8 cellular contexts compared by ENCODE assay signal in the genomic region with DNA sequence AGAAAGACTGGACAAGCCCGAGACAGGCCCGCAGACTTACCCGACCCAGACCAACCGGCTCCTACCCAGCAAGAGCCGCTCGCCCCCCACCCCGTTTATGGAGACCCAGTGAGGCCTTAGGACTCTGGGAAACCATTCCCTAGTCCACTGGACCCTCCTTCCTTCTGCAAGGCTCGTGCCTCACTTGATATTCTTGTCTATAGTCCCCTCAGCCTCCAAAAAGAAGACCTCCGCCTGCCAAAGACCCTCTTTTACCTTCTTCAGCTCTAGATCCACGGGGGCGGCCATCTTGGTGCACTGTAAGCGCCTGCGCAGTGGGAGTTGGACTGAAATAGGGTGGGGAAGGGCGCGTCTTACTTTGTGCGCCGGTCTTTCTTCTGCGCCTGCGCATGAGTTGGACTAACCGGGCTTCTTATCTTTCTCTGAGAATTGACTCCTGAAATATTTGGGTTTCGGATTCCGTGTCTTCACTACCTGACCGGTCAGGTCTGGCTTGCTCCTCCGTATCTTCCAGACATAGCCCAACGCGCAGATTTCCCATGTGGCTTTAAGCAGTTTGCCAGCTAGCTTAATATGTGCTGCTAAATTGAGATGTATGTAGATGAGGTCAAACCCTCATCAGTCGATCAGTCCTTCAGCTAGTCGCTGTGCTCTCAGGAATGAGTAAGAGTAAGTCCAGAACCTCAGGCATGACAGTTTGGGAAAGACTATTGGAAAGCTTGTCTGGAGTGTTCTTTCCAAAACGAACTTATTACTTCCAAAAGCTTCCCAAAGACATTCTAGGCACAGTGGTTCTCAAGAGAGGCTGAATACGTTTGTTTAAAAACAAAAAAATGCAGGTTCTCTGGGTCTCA. TPM values are rescaled to one million over a fixed set of nuclear protein-coding genes. Genes with fewer than 3 reads are reported as not detected.
DNase-seq lines count a peak whose midpoint lies in the region; ATAC-seq and TF ChIP-seq lines count a peak whose summit lies in the region.

A gene with protein sequence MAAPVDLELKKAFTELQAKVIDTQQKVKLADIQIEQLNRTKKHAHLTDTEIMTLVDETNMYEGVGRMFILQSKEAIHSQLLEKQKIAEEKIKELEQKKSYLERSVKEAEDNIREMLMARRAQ (minus strand): TSS at position 316 of the 854 bp plus-strand sequence. CDS start 28 bp downstream, at position 288.

- H3K27me3 ChIP-seq in fibroblast of lung (ENCODE audit: control insufficient read depth, insufficient read depth, low read length), result no peaks in the 10 kb centered on the region
- no peaks in the 10 kb centered on the region for H3K27me3 ChIP-seq in naive thymus-derived CD4-positive, alpha-beta T cell (ENCODE audit: control insufficient read depth in 2 of 2, insufficient read depth in 2 of 2, low read length in 2 of 2)

- no peaks in the 10 kb centered on the region for H4K20me1 ChIP-seq in fibroblast of lung (ENCODE audit: control insufficient read depth, extremely low read depth, insufficient read depth, low read length)

- peak within 1 kb of the TSS; percentile 85 for H3K4me2 ChIP-seq in fibroblast of lung (ENCODE audit: extremely low read depth, insufficient read depth, low read length)

- H3K79me2 ChIP-seq in fibroblast of lung (ENCODE audit: control insufficient read depth, insufficient read depth, low read length), result peaks cover 30% of the 10 kb centered on the region

- peak within 1 kb of the TSS; percentile 82 for H3K9ac ChIP-seq in fibroblast of lung (ENCODE audit: insufficient read depth, low read length)

- intact Hi-C loops in naive thymus-derived CD4-positive, alpha-beta T cell (cut with micrococcal nuclease), result loop anchor here (1.0 to 5.0 kb wide), 15 partner anchors 36 to 1760 kb away; a partner anchor contains a TSS

- peak; percentile 73 for DNase-seq in DMS79 treated with DMSO at 0.1 percent for 48 hours (lab: John Stamatoyannopoulos, UW)
- peak; percentile 94 for DNase-seq in LHCN-M2 (ENCODE audit: low read depth)
- DNase-seq in RPMI8226, result peak; percentile 96
- peak; percentile 75 to 80 for DNase-seq in activated T-helper 1 cell treated with anti-CD3 and anti-CD28 coated beads, Interleukin-2, amount 50 U/mL, for 16 hours (ENCODE audit: low read depth in 1 of 2, low spot score in 1 of 2)
- peak; percentile 91 to 95 for DNase-seq in fibroblast of lung (ENCODE audit: low read depth in 2 of 2)
- DNase-seq in naive thymus-derived CD4-positive, alpha-beta T cell, result peak; percentile 79 to 94 (median 89)
- peak; percentile 89 for DNase-seq in stimulated activated naive B cell treated with anti-CD40 and anti-IgM and Interleukin-4, amounts not matched to agents 10 μg/mL and 1 μg/mL and 100 μg/mL, for 72 hours

- peaks cover 0 to 15% (median 8%) of the 10 kb centered on the region in 5 donors for H3K36me3 Mint-ChIP-seq in naive thymus-derived CD4-positive, alpha-beta T cell
- H3K36me3 Mint-ChIP-seq in stimulated activated naive B cell treated with anti-CD40 and anti-IgM and Interleukin-4, amounts not matched to agents 10 μg/mL and 1 μg/mL and 100 μg/mL, for 72 hours, result peaks cover 12 to 15% of the 10 kb centered on the region in 2 donors

- H3K36me3 ChIP-seq in fibroblast of lung (ENCODE audit: control insufficient read depth, insufficient read depth, low read length), result peaks cover 1% of the 10 kb centered on the region
- peaks cover 0 to 13% (median 0%) of the 10 kb centered on the region in 3 experiments for H3K36me3 ChIP-seq in naive thymus-derived CD4-positive, alpha-beta T cell (ENCODE audit: control insufficient read depth in 2 of 3, insufficient read depth in 3 of 3, low read length in 3 of 3)

- H2AFZ ChIP-seq in fibroblast of lung (ENCODE audit: low read length), result peak within 1 kb of the TSS; percentile 92

- H3K4me1 ChIP-seq in fibroblast of lung (ENCODE audit: control insufficient read depth, extremely low read depth, insufficient read depth, low read length), result peaks cover 8% of the 10 kb centered on the region
- peaks cover 10 to 11% of the 10 kb centered on the region in 2 donors for H3K4me1 ChIP-seq in naive thymus-derived CD4-positive, alpha-beta T cell (ENCODE audit: control insufficient read depth in 2 of 2, insufficient read depth in 2 of 2, low read length in 2 of 2)

- peaks cover 0 to 9% (median 5%) of the 10 kb centered on the region in 5 donors for H3K27me3 Mint-ChIP-seq in naive thymus-derived CD4-positive, alpha-beta T cell
- peaks cover 0 to 5% of the 10 kb centered on the region in 2 donors for H3K27me3 Mint-ChIP-seq in stimulated activated naive B cell treated with anti-CD40 and anti-IgM and Interleukin-4, amounts not matched to agents 10 μg/mL and 1 μg/mL and 100 μg/mL, for 72 hours

- peak within 1 kb of the TSS; percentile 76 to 99 (median 86) for H3K4me3 ChIP-seq in fibroblast of lung (replicated peaks in 1 of 4; ENCODE audit: control extremely low read depth in 1 of 4, insufficient read depth in 1 of 4, low read depth in 3 of 4, low read length in 4 of 4)
- H3K4me3 ChIP-seq in naive thymus-derived CD4-positive, alpha-beta T cell (ENCODE audit: low read length), result peak within 1 kb of the TSS; percentile 90

- H3K9me3 Mint-ChIP-seq in naive thymus-derived CD4-positive, alpha-beta T cell, result no peaks in the 10 kb centered on the region
- H3K9me3 Mint-ChIP-seq in stimulated activated naive B cell treated with anti-CD40 and anti-IgM and Interleukin-4, amounts not matched to agents 10 μg/mL and 1 μg/mL and 100 μg/mL, for 72 hours, result no peaks in the 10 kb centered on the region

- ATAC-seq in GM21825 (IDR thresholded peaks at IDR 0.05; ENCODE audit: unreplicated experiment), result peak; percentile 94
- ATAC-seq in naive thymus-derived CD4-positive, alpha-beta T cell, result peak; percentile 99
- ATAC-seq in stimulated activated naive B cell treated with anti-CD40 and anti-IgM and Interleukin-4, amounts not matched to agents 10 μg/mL and 1 μg/mL and 100 μg/mL, for 72 hours (replicated peaks), result peak; percentile 98 to 99

- no peaks in the 10 kb centered on the region for H3K9me3 ChIP-seq in fibroblast of lung (ENCODE audit: control insufficient read depth, insufficient read depth, low read depth, low read length)
- H3K9me3 ChIP-seq in naive thymus-derived CD4-positive, alpha-beta T cell (ENCODE audit: control insufficient read depth in 2 of 3, low read length in 3 of 3), result no peaks in the 10 kb centered on the region

- no peak for TF ChIP-seq CTCF in fibroblast of lung (conservative IDR thresholded peaks at IDR 0.05 in 1 of 2, IDR thresholded peaks at IDR 0.05 in 1 of 2; ENCODE audit: low read depth in 1 of 2, low read length in 2 of 2)

- peak within 1 kb of the TSS; percentile 95 to 100 (median 98) for H3K27ac Mint-ChIP-seq in naive thymus-derived CD4-positive, alpha-beta T cell
- H3K27ac Mint-ChIP-seq in stimulated activated naive B cell treated with anti-CD40 and anti-IgM and Interleukin-4, amounts not matched to agents 10 μg/mL and 1 μg/mL and 100 μg/mL, for 72 hours, result peak within 1 kb of the TSS; percentile 98

- H3K27ac ChIP-seq in fibroblast of lung (ENCODE audit: insufficient read depth, low read length), result peak within 1 kb of the TSS; percentile 90
- H3K27ac ChIP-seq in naive thymus-derived CD4-positive, alpha-beta T cell (ENCODE audit: low read depth, low read length), result peak within 1 kb of the TSS; percentile 91

- CTCF ChIA-PET in naive thymus-derived CD4-positive, alpha-beta T cell (lab: Charles Lee), result interaction anchor here (0.9 to 1.5 kb wide), 4 partner anchors 49 to 68 kb away, joined by 3 to 5 read pairs (median 4); a partner anchor contains a TSS

- peak within 1 kb of the TSS; percentile 92 to 100 (median 98) for H3K4me3 Mint-ChIP-seq in naive thymus-derived CD4-positive, alpha-beta T cell
- peak within 1 kb of the TSS; percentile 96 to 99 for H3K4me3 Mint-ChIP-seq in stimulated activated naive B cell treated with anti-CD40 and anti-IgM and Interleukin-4, amounts not matched to agents 10 μg/mL and 1 μg/mL and 100 μg/mL, for 72 hours

- H3K4me1 Mint-ChIP-seq in naive thymus-derived CD4-positive, alpha-beta T cell, result peaks cover 4 to 39% (median 33%) of the 10 kb centered on the region in 7 donors
- peaks cover 9 to 19% of the 10 kb centered on the region in 2 donors for H3K4me1 Mint-ChIP-seq in stimulated activated naive B cell treated with anti-CD40 and anti-IgM and Interleukin-4, amounts not matched to agents 10 μg/mL and 1 μg/mL and 100 μg/mL, for 72 hours

- POLR2A ChIA-PET in naive thymus-derived CD4-positive, alpha-beta T cell (lab: Charles Lee), result interaction anchor here (0.6 to 1.6 kb wide), 10 partner anchors 9 to 408 kb away, joined by 3 to 6 read pairs (median 3); no protein-coding TSS in a partner anchor

RNA-seq across cellular contexts. Expression of the gene that starts here (rescaled TPM):
- 82.8 and 85.9 TPM in 2 replicates for total RNA-seq in LHCN-M2 (2014; rRNA removed)
- 92.3 TPM for polyA plus RNA-seq in LHCN-M2 (2012)
- 34.4 and 35.5 TPM in 2 replicates for total RNA-seq in fibroblast of lung
- 125 and 140 TPM in 2 replicates for polyA plus RNA-seq in fibroblast of lung
- 96.9 and 99.0 TPM in 2 replicates for polyA plus RNA-seq in fibroblast of lung (2012)
- polyA minus RNA-seq in fibroblast of lung (ENCODE audit: low replicate concordance), result 62.6 and 168 TPM in 2 replicates
- total RNA-seq in naive thymus-derived CD4-positive, alpha-beta T cell, result 10 to 100 TPM; 24.8 to 52.7 (median 28.2) TPM
- polyA plus RNA-seq in naive thymus-derived CD4-positive, alpha-beta T cell, result 100 to 1,000 TPM; 126 to 139 TPM

Comparison
In these comparisons a context has a peak if more than half of its experiments do, and no peak if none do; other contexts are left out.
1. Peak in every context shown above with its lines: DNase-seq, ATAC-seq, H3K4me3 ChIP-seq and H3K27ac ChIP-seq.